ENCODE assay signal across 1 cellular context in the genomic region with DNA sequence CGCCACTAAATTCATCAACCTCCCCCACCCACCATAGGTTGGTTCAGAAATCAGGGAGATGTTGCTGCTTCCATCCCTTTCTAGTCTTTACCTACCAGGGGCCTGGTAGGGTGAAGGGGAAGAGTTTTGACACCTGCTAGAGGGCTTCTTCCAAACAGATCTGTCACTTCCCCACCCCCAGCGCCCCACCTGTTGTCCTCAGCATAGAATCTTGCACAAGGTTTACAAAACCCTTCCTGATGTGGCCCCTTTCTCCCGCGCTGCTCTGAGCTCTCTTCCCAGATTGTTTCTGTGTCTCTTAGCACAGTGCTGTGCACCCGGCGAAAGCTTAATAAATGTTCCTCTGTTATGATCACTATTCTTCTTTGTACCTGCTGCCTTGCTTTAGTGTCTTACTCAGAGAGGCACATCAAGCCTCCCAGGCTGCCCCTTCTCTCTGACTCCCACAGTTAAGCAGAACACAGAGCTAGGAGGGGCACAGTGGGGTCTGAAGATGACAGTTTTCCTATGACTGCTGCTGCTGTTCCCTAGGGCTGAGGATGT.
TF ChIP-seq lines count a peak whose summit lies in the region.

No MANE protein-coding gene starts in this region.

TF ChIP-seq in IMR-90, 13 proteins besides CTCF, POLR2A, EP300 and RAD21:
- TF ChIP-seq MAZ (IDR thresholded peaks at IDR 0.05; ENCODE audit: borderline replicate concordance, low read depth, low read length) = no peak
- TF ChIP-seq MXI1 (IDR thresholded peaks at IDR 0.05; ENCODE audit: borderline replicate concordance, low read depth, low read length) = no peak
- no peak for TF ChIP-seq BHLHE40 (IDR thresholded peaks at IDR 0.05; ENCODE audit: low read depth, low read length)
- TF ChIP-seq, protein P1, sequence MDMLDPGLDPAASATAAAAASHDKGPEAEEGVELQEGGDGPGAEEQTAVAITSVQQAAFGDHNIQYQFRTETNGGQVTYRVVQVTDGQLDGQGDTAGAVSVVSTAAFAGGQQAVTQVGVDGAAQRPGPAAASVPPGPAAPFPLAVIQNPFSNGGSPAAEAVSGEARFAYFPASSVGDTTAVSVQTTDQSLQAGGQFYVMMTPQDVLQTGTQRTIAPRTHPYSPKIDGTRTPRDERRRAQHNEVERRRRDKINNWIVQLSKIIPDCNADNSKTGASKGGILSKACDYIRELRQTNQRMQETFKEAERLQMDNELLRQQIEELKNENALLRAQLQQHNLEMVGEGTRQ (IDR thresholded peaks at IDR 0.05; ENCODE audit: low read depth, low read length) = no peak
- TF ChIP-seq SMC3 (IDR thresholded peaks at IDR 0.05; ENCODE audit: low read depth, low read length) = no peak
- TF ChIP-seq RCOR1 (IDR thresholded peaks at IDR 0.05; ENCODE audit: insufficient replicate concordance, low read length) = no peak
- TF ChIP-seq CHD1 (IDR thresholded peaks at IDR 0.05; ENCODE audit: low read depth, low read length) = no peak
- TF ChIP-seq MAFK (IDR thresholded peaks at IDR 0.05; ENCODE audit: low read depth, low read length) = no peak
- no peak for TF ChIP-seq CEBPB (IDR thresholded peaks at IDR 0.05; ENCODE audit: low read depth, low read length)
- no peak for TF ChIP-seq RFX5 (IDR thresholded peaks at IDR 0.05; ENCODE audit: low read depth, low read length)
- TF ChIP-seq ELK1 (IDR thresholded peaks at IDR 0.05; ENCODE audit: borderline replicate concordance, low read depth, low read length) = no peak
- no peak for TF ChIP-seq FOS (IDR thresholded peaks at IDR 0.05; ENCODE audit: low read depth, low read length)
- no peak for TF ChIP-seq NFE2L2 (IDR thresholded peaks at IDR 0.05; ENCODE audit: low read depth, low read length)
